In the genomic region with DNA sequence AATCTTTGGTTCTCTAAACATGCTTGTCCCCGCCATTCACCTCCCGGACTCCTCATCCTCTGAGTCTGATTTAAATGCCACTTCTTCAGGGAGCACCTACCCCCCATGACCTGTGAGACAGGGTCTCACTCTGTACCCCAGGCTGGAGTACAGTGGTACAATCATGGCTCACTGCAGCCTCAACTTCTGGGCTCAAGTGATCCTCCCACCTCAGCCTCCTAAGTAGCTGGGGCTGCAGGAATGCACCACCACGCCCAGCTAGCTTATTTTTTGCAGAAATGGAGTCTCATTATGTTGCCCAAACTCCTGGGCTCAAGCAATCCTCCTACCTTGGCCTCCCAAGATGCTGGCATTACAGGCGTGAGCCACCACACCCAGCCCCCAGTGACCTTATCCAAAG, we compare ENCODE assay signal across 10 cellular contexts. TPM values are rescaled to one million over a fixed set of nuclear protein-coding genes. Genes with fewer than 3 reads are reported as not detected.
"Had no signal": no experiment of that assay in that cellular context is flagged by ENCODE, and none has a peak within 500 bp of the region (broad histone marks: within the 10 kb centered on the region; RNA-seq: fewer than 3 reads in every experiment).

No MANE protein-coding gene starts in this region.

- H3K4me3 ChIP-seq: GM23338 had no signal

- H3K27ac ChIP-seq: KMS-11 had no signal

- H2AFZ ChIP-seq: GM23338 had no signal

- DNase-seq: H9, HCEC 1CT, KBM-7 had no signal

- H3K9ac ChIP-seq: KMS-11 had no signal

- ATAC-seq: GM23338 had no signal

- FAIRE-seq: H1, H54, HTR-8/SVneo had no signal

- H3K4me2 ChIP-seq: GM23338, KMS-11 had no signal

RNA-seq across cellular contexts. Expression of gene CPSF4L, which starts 12.8 kb away (rescaled TPM):
- total RNA-seq: GM23338, H1, H9, HT-29 had no signal
- polyA plus RNA-seq: GM23338, H1, IgD-negative memory B cell had no signal
